In genomic region chr17:21702521-21702920, GRCh38 we compare ENCODE assay signal across 18 cellular contexts. TPM values are rescaled to one million over a fixed set of nuclear protein-coding genes. Genes with fewer than 3 reads are reported as not detected.
"Had no signal": no experiment of that assay in that cellular context is flagged by ENCODE, and none has a peak within 500 bp of the region (broad histone marks: within the 10 kb centered on the region; RNA-seq: fewer than 3 reads in every experiment).

No MANE protein-coding gene starts in this region.

RNA-seq across cellular contexts. Expression of gene KCNJ18, which starts 10.2 kb away (rescaled TPM):
- total RNA-seq: activated naive CD4-positive, alpha-beta T cell treated with anti-CD3 and anti-CD28 coated beads for 36 hours; activated naive CD4-positive, alpha-beta T cell treated with anti-CD3 and anti-CD28 coated beads, Interleukin-2, amount 50 U/mL, for 72 hours; activated naive CD8-positive, alpha-beta T cell treated with anti-CD3 and anti-CD28 coated beads, Interleukin-2, amount 10 ng/mL, durations not matched to agents 7 days and 5 days; activated T-cell treated with anti-CD3 and anti-CD28 coated beads, Interleukin-2, amount 50 U/mL, for 4 hours; activated T-cell treated with anti-CD3 and anti-CD28 coated beads, Interleukin-2, amount 50 U/mL, for 72 hours; activated T-helper 1 cell treated with anti-CD3 and anti-CD28 coated beads, Interleukin-12 subunit alpha, Interleukin-12 subunit beta, Interleukin-2, Interleukin-4 antibody, amounts not matched to agents 30 ng/mL and 10 ng/mL and 1 ng/mL, durations not matched to agents 14 hours and 24 hours and 36 hours; activated T-helper 17 cell treated with anti-CD3 and anti-CD28 coated beads, Interleukin-2, amount 50 U/mL, for 72 hours; activated T-helper 2 cell treated with anti-CD3 and anti-CD28 coated beads, Interferon-gamma antibody, Interleukin-2, Interleukin-4, amounts not matched to agents 10 μg/mL and 5 μg/mL and 100 μg/mL, durations not matched to agents 14 hours and 24 hours and 36 hours; adrenal gland; aorta; ascending aorta; astrocyte; body of pancreas; breast epithelium; bronchial epithelial cell; cardiac muscle cell; cardiac septum had no signal
- polyA plus RNA-seq: adipose tissue, adrenal gland, aorta, cardiac muscle cell had no signal
